Comparison of ENCODE assay signal across 16 cellular contexts in genomic region chr18:37341473-37342086, GRCh38.
DNase-seq lines count a peak whose midpoint lies in the region; ATAC-seq and TF ChIP-seq lines count a peak whose summit lies in the region.
"Had no signal": no experiment of that assay in that cellular context is flagged by ENCODE, and none has a peak within 500 bp of the region (broad histone marks: within the 10 kb centered on the region; RNA-seq: fewer than 3 reads in every experiment).

No MANE protein-coding gene starts in this region.

- intact Hi-C loops in A673 (cut with micrococcal nuclease; ENCODE audit: unreplicated experiment) (loop anchor here (5.0 kb wide), 1 partner anchor 196 kb away; no protein-coding TSS in a partner anchor), left ventricle myocardium superior (cut with micrococcal nuclease) (no loop called here), ascending aorta (cut with DNase I) (loop anchor here (2.0 kb wide), 1 partner anchor 197 kb away; no protein-coding TSS in a partner anchor)

- H3K79me1 ChIP-seq in mesendoderm (ENCODE audit: low read length) = no peaks in the 10 kb centered on the region

- no peak overlapping the region for H2BK15ac ChIP-seq in mesendoderm (replicated peaks; ENCODE audit: low read depth)

- H3K36me3 ChIP-seq in A673 (ENCODE audit: insufficient read depth, low read length, poor library complexity, severe bottlenecking) = no peaks in the 10 kb centered on the region
- H3K36me3 ChIP-seq in mesendoderm (ENCODE audit: control insufficient read depth, insufficient read depth, low read length) = no peaks in the 10 kb centered on the region
- no peaks in the 10 kb centered on the region for H3K36me3 ChIP-seq in ascending aorta

- BruUV-seq in A673 (replicated peaks; lab: Mats Ljungman, UMichigan) = no TSS peak

- H3K79me2 ChIP-seq in mesendoderm (ENCODE audit: control insufficient read depth, insufficient read depth, low read length) = no peaks in the 10 kb centered on the region

- H3K18ac ChIP-seq in mesendoderm (ENCODE audit: low read length) = no peak overlapping the region

- no peak overlapping the region for H3K4me2 ChIP-seq in mesendoderm (ENCODE audit: low read length)
- H3K4me2 ChIP-seq: KMS-11 had no signal

- WGBS in mesendoderm (ENCODE audit: extremely low coverage, insufficient coverage, low lambda C conversion rate) = no CpG with 5 or more reads among the region's 5 CpGs

- H3K23ac ChIP-seq in mesendoderm (ENCODE audit: low read length) = no peak overlapping the region

- no peak overlapping the region for H2AK5ac ChIP-seq in mesendoderm (ENCODE audit: low read length)

- H3K27me3 ChIP-seq in A673 (replicated peaks; ENCODE audit: insufficient read depth, low read depth, low read length, poor library complexity) (no peaks in the 10 kb centered on the region), mesendoderm (ENCODE audit: insufficient read depth, low read length, poor library complexity) (no peaks in the 10 kb centered on the region), ascending aorta (no peaks in the 10 kb centered on the region)

- CTCF ChIA-PET in A673 (lab: Charles Lee) = interaction anchor here (0.7 kb wide), 1 partner anchor 216 kb away, joined by 4 read pairs; no protein-coding TSS in a partner anchor

- H3K4me3 ChIP-seq in A673 (ENCODE audit: low read depth, low read length, poor library complexity, severe bottlenecking) (no peak overlapping the region), mesendoderm (ENCODE audit: low read length) (no peak overlapping the region), ascending aorta (no peak overlapping the region)
- H3K4me3 ChIP-seq: GM12878 had no signal

- TF ChIP-seq CTCF in A673 (conservative IDR thresholded peaks at IDR 0.05; ENCODE audit: low read depth, low read length) (no peak), ascending aorta (IDR thresholded peaks at IDR 0.05) (no peak)

- no peak for ATAC-seq in left ventricle myocardium superior
- ATAC-seq: GM12878 had no signal

- H2BK120ac ChIP-seq in mesendoderm (ENCODE audit: low read depth, low read length) = no peak overlapping the region

- no peak overlapping the region for H3K56ac ChIP-seq in mesendoderm (ENCODE audit: low read length)

- no peaks in the 10 kb centered on the region for H3K9me3 ChIP-seq in A673 (ENCODE audit: low read depth, low read length, poor library complexity, severe bottlenecking)
- no peaks in the 10 kb centered on the region for H3K9me3 ChIP-seq in ascending aorta

- peak; percentile 54 for DNase-seq in A673 (ENCODE audit: low spot score)
- peak; percentile 11 for DNase-seq in HT1080 (ENCODE audit: low read depth)
- peak; percentile 44 for DNase-seq in mesendoderm
- DNase-seq in left ventricle myocardium superior = no peak
- DNase-seq in stimulated activated CD4-positive, alpha-beta T cell treated with anti-CD3 and anti-CD28 coated beads, Interleukin-4, amount 100 ng/mL, for 1 hour = no peak
- no peak for DNase-seq in nucleus accumbens (lab: John Stamatoyannopoulos, UW)
- no peak for DNase-seq in ascending aorta (ENCODE audit: low spot score in 2 of 2)
- DNase-seq: CD4-positive, CD25-positive, alpha-beta regulatory T cell; DMS79; GOT3; H9; HFFc6 had no signal

- H3K9ac ChIP-seq in mesendoderm (ENCODE audit: low read length) = no peak overlapping the region
- H3K9ac ChIP-seq: KMS-11 had no signal

- POLR2A ChIA-PET in A673 (lab: Charles Lee; ENCODE audit: low non-redundant PET) = no interaction called here

- no peak overlapping the region for H2BK5ac ChIP-seq in mesendoderm (ENCODE audit: low read length)

- H4K5ac ChIP-seq in mesendoderm (ENCODE audit: low read length) = no peak overlapping the region

- no peak overlapping the region for H3K4ac ChIP-seq in mesendoderm (ENCODE audit: low read depth, low read length)

- no peak overlapping the region for H3K27ac ChIP-seq in A673 (ENCODE audit: low read depth, low read length, poor library complexity, severe bottlenecking)
- no peak overlapping the region for H3K27ac ChIP-seq in mesendoderm (ENCODE audit: low read depth, low read length)
- H3K27ac ChIP-seq in ascending aorta = no peak overlapping the region
- H3K27ac ChIP-seq: HL-60, KMS-11 had no signal

- H3K4me1 ChIP-seq in A673 (ENCODE audit: insufficient read depth, low read length, poor library complexity, severe bottlenecking) (no peaks in the 10 kb centered on the region), mesendoderm (ENCODE audit: control insufficient read depth, low read depth, low read length) (no peaks in the 10 kb centered on the region), ascending aorta (no peaks in the 10 kb centered on the region)

- no peak overlapping the region for H4K8ac ChIP-seq in mesendoderm (ENCODE audit: low read depth, low read length)

TF ChIP-seq in PFSK-1, 5 proteins besides CTCF, POLR2A, EP300 and RAD21:
- TF ChIP-seq REST (IDR thresholded peaks at IDR 0.05; ENCODE audit: insufficient read depth in 1 of 2, low read depth in 2 of 2, low read length in 2 of 2) (peak; percentile 50 to 84; a peak in 3 of 4 replicates), POLR2AphosphoS5 (IDR thresholded peaks at IDR 0.05; ENCODE audit: low read depth, low read length) (no peak)

Comparison
In these comparisons a context has a peak if more than half of its experiments do, and no peak if none do; other contexts are left out.
1. DNase-seq: peak in A673 (single experiment), HT1080 (single experiment) and mesendoderm (single experiment); none in left ventricle myocardium superior (single experiment), stimulated activated CD4-positive, alpha-beta T cell treated with anti-CD3 and anti-CD28 coated beads, Interleukin-4, amount 100 ng/mL, for 1 hour (single experiment), nucleus accumbens (0 of 56) and ascending aorta (0 of 2).